17 cellular contexts compared by ENCODE assay signal in genomic region chr22:50280708-50281383, GRCh38. TPM values are rescaled to one million over a fixed set of nuclear protein-coding genes. Genes with fewer than 3 reads are reported as not detected.
DNase-seq lines count a peak whose midpoint lies in the region; ATAC-seq and TF ChIP-seq lines count a peak whose summit lies in the region.
"Had no signal": no experiment of that assay in that cellular context is flagged by ENCODE, and none has a peak within 500 bp of the region (broad histone marks: within the 10 kb centered on the region; RNA-seq: fewer than 3 reads in every experiment).

No MANE protein-coding gene starts in this region.

- H3K18ac ChIP-seq in IMR-90 (ENCODE audit: low read depth, low read length) (no peak overlapping the region), trophoblast cell (ENCODE audit: low read length) (no peak overlapping the region)

- H2BK20ac ChIP-seq in IMR-90 (ENCODE audit: low read depth, low read length) = no peak overlapping the region

- peaks cover 16% of the 10 kb centered on the region for H3K4me1 ChIP-seq in left ventricle myocardium inferior
- peaks cover 8% of the 10 kb centered on the region for H3K4me1 ChIP-seq in IMR-90 (ENCODE audit: control insufficient read depth, insufficient read depth, low read length)
- H3K4me1 ChIP-seq in body of pancreas = peaks cover 29% of the 10 kb centered on the region
- H3K4me1 ChIP-seq in trophoblast cell (ENCODE audit: control insufficient read depth in 1 of 2, insufficient read depth in 2 of 2, low read length in 2 of 2) = peaks cover 12 to 18% of the 10 kb centered on the region in 2 experiments
- H3K4me1 ChIP-seq in ovary (ENCODE audit: insufficient read depth) = no peaks in the 10 kb centered on the region

- dilution Hi-C loops in IMR-90 (cut with HindIII; ENCODE audit: low sequenced_read_pairs, unreplicated experiment) = no loop called here

- no peak for TF ChIP-seq RAD21 in IMR-90 (IDR thresholded peaks at IDR 0.05; ENCODE audit: low read length)

- no peak for TF ChIP-seq EP300 in ovary (IDR thresholded peaks at IDR 0.05)

- H2BK15ac ChIP-seq in IMR-90 (ENCODE audit: low read depth, low read length) = no peak overlapping the region

- H4K20me1 ChIP-seq in IMR-90 (ENCODE audit: insufficient read depth, low read length) = peaks cover 37% of the 10 kb centered on the region

- H3K27ac ChIP-seq in left ventricle myocardium inferior (replicated peaks) (peak overlapping the region; percentile 66), IMR-90 (ENCODE audit: insufficient read depth, low read length) (no peak overlapping the region), body of pancreas (peak overlapping the region in 3 of 4 donors; percentile 75 to 89 (median 85)), trophoblast cell (ENCODE audit: low read depth, low read length) (no peak overlapping the region), ovary (no peak overlapping the region)
- H3K27ac ChIP-seq: BLaER1 treated with 17β-estradiol and CSF1 and Interleukin-3, amounts not matched to agents 10 nM and 100 nM had no signal

- no peak overlapping the region for H3K9ac ChIP-seq in IMR-90 (ENCODE audit: low read depth, low read length)
- H3K9ac ChIP-seq in trophoblast cell (ENCODE audit: low read length) = no peak overlapping the region
- H3K9ac ChIP-seq: BLaER1 treated with 17β-estradiol and CSF1 and Interleukin-3, amounts not matched to agents 10 nM and 100 nM had no signal

- POLR2A ChIA-PET in IMR-90 (lab: Charles Lee; ENCODE audit: unreplicated experiment) = no interaction called here

- H3K36me3 ChIP-seq in left ventricle myocardium inferior (peaks cover 90% of the 10 kb centered on the region), IMR-90 (ENCODE audit: control insufficient read depth, insufficient read depth, low read length) (peaks cover 88% of the 10 kb centered on the region), body of pancreas (replicated peaks in 1 of 2; ENCODE audit: insufficient read depth in 1 of 2, low read depth in 2 of 2) (peaks cover 18 to 28% of the 10 kb centered on the region in 2 donors), trophoblast cell (ENCODE audit: control insufficient read depth in 1 of 2, insufficient read depth in 2 of 2, low read length in 2 of 2) (peaks cover 78 to 88% of the 10 kb centered on the region in 2 experiments), ovary (peaks cover 4% of the 10 kb centered on the region)

- H2BK120ac ChIP-seq in IMR-90 (ENCODE audit: low read depth, low read length) = no peak overlapping the region
- no peak overlapping the region for H2BK120ac ChIP-seq in trophoblast cell (ENCODE audit: insufficient read depth, low read length, poor library complexity)

- H3K4ac ChIP-seq in IMR-90 (ENCODE audit: low read depth, low read length) = no peak overlapping the region
- H3K4ac ChIP-seq in trophoblast cell (ENCODE audit: low read depth, low read length) = no peak overlapping the region

- H3K4me2 ChIP-seq in IMR-90 (ENCODE audit: low read depth, low read length) = no peak overlapping the region
- no peak overlapping the region for H3K4me2 ChIP-seq in trophoblast cell (ENCODE audit: low read length)
- H3K4me2 ChIP-seq: BLaER1 treated with 17β-estradiol and CSF1 and Interleukin-3, amounts not matched to agents 10 nM and 100 nM had no signal

- H2AK9ac ChIP-seq in IMR-90 (replicated peaks; ENCODE audit: low read depth, low read length, poor library complexity) = no peak overlapping the region

- intact Hi-C loops in left ventricle myocardium inferior (cut with micrococcal nuclease) (no loop called here), cardiac septum (cut with DNase I) (no loop called here), IMR-90 (cut with micrococcal nuclease) (no loop called here), body of pancreas (cut with DNase I) (no loop called here), ovary (cut with DNase I) (no loop called here)

- H2BK12ac ChIP-seq in trophoblast cell (ENCODE audit: low read length) = peak overlapping the region; percentile 9

- no peak overlapping the region for H3K23ac ChIP-seq in IMR-90 (ENCODE audit: low read depth, low read length)
- no peak overlapping the region for H3K23ac ChIP-seq in trophoblast cell (ENCODE audit: low read length)

- no peak for ATAC-seq in IMR-90 (ENCODE audit: low read depth)
- no peak for ATAC-seq in body of pancreas
- no peak for ATAC-seq in HG02571 (IDR thresholded peaks at IDR 0.05; ENCODE audit: unreplicated experiment)

- H3K27me3 ChIP-seq in left ventricle myocardium inferior (ENCODE audit: low read depth) (no peaks in the 10 kb centered on the region), IMR-90 (ENCODE audit: control insufficient read depth, insufficient read depth, low read length) (no peaks in the 10 kb centered on the region), body of pancreas (no peaks in the 10 kb centered on the region), trophoblast cell (ENCODE audit: insufficient read depth, low read length) (no peaks in the 10 kb centered on the region), ovary (no peaks in the 10 kb centered on the region)
- H3K27me3 ChIP-seq: BLaER1 treated with 17β-estradiol and CSF1 and Interleukin-3, amounts not matched to agents 10 nM and 100 nM had no signal

- TSS peak; percentile 69 for BruUV-seq in IMR-90 (replicated peaks; lab: Mats Ljungman, UMichigan)

- no peak overlapping the region for H4K12ac ChIP-seq in trophoblast cell (ENCODE audit: low read depth, low read length)

- 99% methylated on average over 15 of the region's 47 CpGs; no CpG with 5 or more reads in 1 of the 2 experiments for WGBS in IMR-90 (ENCODE audit: extremely low coverage in 2 of 2, insufficient read length in 1 of 2), 2 experiments
- WGBS in body of pancreas, 2 donors = 95 to 96% methylated on average over 31 to 35 of the region's 47 CpGs
- WGBS in trophoblast cell (ENCODE audit: extremely low coverage, insufficient coverage, insufficient read length) = no CpG with 5 or more reads among the region's 47 CpGs
- WGBS in ovary, 3 donors = 89 to 94% (median 90%) methylated on average over 47 of the region's 47 CpGs

- no peak overlapping the region for H2AK5ac ChIP-seq in IMR-90 (ENCODE audit: low read depth, low read length)
- H2AK5ac ChIP-seq in trophoblast cell (ENCODE audit: low read length) = no peak overlapping the region

- DNase-seq in left ventricle myocardium inferior (no peak), cardiac septum (ENCODE audit: low spot score) (no peak), IMR-90 (no peak), body of pancreas (no peak), trophoblast cell (no peak), NCI-H2107 treated with DMSO at 0.1 percent for 48 hours (lab: John Stamatoyannopoulos, UW; ENCODE audit: unreplicated experiment) (no peak), ovary (no peak)
- DNase-seq: 8988T; ACHN; CD4-positive, CD25-positive, alpha-beta regulatory T cell; DMS153; DMS79 treated with DMSO at 0.1 percent for 48 hours; EL; GDM1; HCEC 1CT had no signal

- H3K56ac ChIP-seq in IMR-90 (ENCODE audit: extremely low read depth, insufficient read depth, low read length) = no peak overlapping the region

- H3K9me3 ChIP-seq in left ventricle myocardium inferior (replicated peaks) (no peaks in the 10 kb centered on the region), IMR-90 (ENCODE audit: control insufficient read depth, insufficient read depth, low read length) (no peaks in the 10 kb centered on the region), body of pancreas (no peaks in the 10 kb centered on the region), trophoblast cell (ENCODE audit: insufficient read depth, low read depth, low read length) (peaks cover 4% of the 10 kb centered on the region), ovary (no peaks in the 10 kb centered on the region)

- H3K4me3 ChIP-seq in left ventricle myocardium inferior (no peak overlapping the region), IMR-90 (ENCODE audit: insufficient read depth, low read depth, low read length) (no peak overlapping the region), body of pancreas (no peak overlapping the region), trophoblast cell (ENCODE audit: low read depth, low read length) (no peak overlapping the region), ovary (no peak overlapping the region)
- H3K4me3 ChIP-seq: BLaER1 treated with 17β-estradiol and CSF1 and Interleukin-3, amounts not matched to agents 10 nM and 100 nM had no signal

- H4K91ac ChIP-seq in IMR-90 (ENCODE audit: insufficient read depth, low read depth, low read length) (no peak overlapping the region), trophoblast cell (ENCODE audit: low read depth, low read length) (peak overlapping the region; percentile 98)

- H2AFZ ChIP-seq in IMR-90 (replicated peaks; ENCODE audit: low read length, poor library complexity) (no peak overlapping the region), trophoblast cell (ENCODE audit: insufficient read depth, low read length, poor library complexity) (no peak overlapping the region)

- H2BK5ac ChIP-seq in IMR-90 (ENCODE audit: low read depth, low read length, poor library complexity, severe bottlenecking) = no peak overlapping the region
- no peak overlapping the region for H2BK5ac ChIP-seq in trophoblast cell (ENCODE audit: low read depth, low read length, poor library complexity)

- H4K8ac ChIP-seq in IMR-90 (ENCODE audit: low read depth in 2 of 2, low read length in 2 of 2) (no peak overlapping the region), trophoblast cell (ENCODE audit: low read depth, low read length) (no peak overlapping the region)

- no peaks in the 10 kb centered on the region for H3K9me1 ChIP-seq in IMR-90 (ENCODE audit: insufficient read depth, low read length)

- H3K79me1 ChIP-seq in IMR-90 (ENCODE audit: low read depth in 1 of 2, low read length in 2 of 2) (peaks cover 11 to 38% of the 10 kb centered on the region in 2 experiments; a peak in 3 of 4 replicates), trophoblast cell (ENCODE audit: low read length) (peaks cover 15% of the 10 kb centered on the region)

- CTCF ChIA-PET in IMR-90 (lab: Yijun Ruan, JAX) = no interaction called here

- H3K14ac ChIP-seq in IMR-90 (replicated peaks; ENCODE audit: low read depth, low read length) (no peak overlapping the region), trophoblast cell (ENCODE audit: low read length) (no peak overlapping the region)

- no peak overlapping the region for H4K5ac ChIP-seq in IMR-90 (ENCODE audit: low read depth, low read length)

- TF ChIP-seq POLR2A in IMR-90 (IDR thresholded peaks at IDR 0.05; ENCODE audit: low read depth, low read length) (no peak), body of pancreas (IDR thresholded peaks at IDR 0.05) (no peak), ovary (IDR thresholded peaks at IDR 0.05) (no peak)

- H3K79me2 ChIP-seq in trophoblast cell (ENCODE audit: control insufficient read depth, insufficient read depth, low read length, poor library complexity) = peaks cover 10% of the 10 kb centered on the region

- TF ChIP-seq CTCF in left ventricle myocardium inferior (IDR thresholded peaks at IDR 0.05; ENCODE audit: borderline replicate concordance) (no peak), IMR-90 (conservative IDR thresholded peaks at IDR 0.05; ENCODE audit: low read depth, low read length) (no peak), body of pancreas (IDR thresholded peaks at IDR 0.05) (no peak), ovary (IDR thresholded peaks at IDR 0.05) (no peak)

- in situ Hi-C loops in IMR-90 (cut with MboI; ENCODE audit: low sequenced_read_pairs) = no loop called here

RNA-seq across cellular contexts. Expression of gene MAPK11, which starts 10.7 kb away (rescaled TPM):
- 7.8 TPM for total RNA-seq in left ventricle myocardium inferior
- 11.7 TPM for total RNA-seq in cardiac septum
- total RNA-seq in IMR-90 (2012; rRNA removed) = 7.5 and 8.1 TPM in 2 replicates
- 14.4 and 16.6 TPM in 2 replicates for polyA plus RNA-seq in IMR-90 (2012; rRNA removed)
- polyA plus RNA-seq in IMR-90 (2012; cell fraction: cytosol; rRNA removed) = 11.1 and 14.2 TPM in 2 replicates
- 42.0 and 90.5 TPM in 2 replicates for polyA plus RNA-seq in IMR-90 (2012; cell fraction: nucleus; rRNA removed; ENCODE audit: low replicate concordance)
- total RNA-seq in body of pancreas = 1 to 10 TPM; 3.0 to 3.6 TPM
- 0.15 and 0.29 TPM in 2 replicates for polyA plus RNA-seq in trophoblast cell (2013)
- total RNA-seq in ovary = 10 to 100 TPM in 4 of 7 donors, 1 to 10 TPM in 3; 2.0 to 31.6 (median 12.0) TPM
- polyA plus RNA-seq in ovary = 10 to 100 TPM in 1 of 2 donors, under 1 TPM in 1; 0.92 to 13.0 TPM

RNA-seq across cellular contexts. Expression of gene MAPK12, which starts 19.4 kb away (rescaled TPM):
- total RNA-seq in left ventricle myocardium inferior (17.2 TPM), cardiac septum (32.5 TPM), IMR-90 (2012; rRNA removed) (35.6 and 41.0 TPM in 2 replicates), body of pancreas (1 to 10 TPM; 3.9 to 4.6 TPM), ovary (10 to 100 TPM in 6 of 7 donors, 1 to 10 TPM in 1; 7.9 to 35.3 (median 23.3) TPM)
- polyA plus RNA-seq in IMR-90 (2012; rRNA removed) (56.3 and 59.9 TPM in 2 replicates), ovary (10 to 100 TPM in 1 of 2 donors, under 1 TPM in 1; 0.87 to 26.5 TPM)
- 42.8 and 49.5 TPM in 2 replicates for polyA plus RNA-seq in IMR-90 (2012; cell fraction: cytosol; rRNA removed)
- 269 and 452 TPM in 2 replicates for polyA plus RNA-seq in IMR-90 (2012; cell fraction: nucleus; rRNA removed; ENCODE audit: low replicate concordance)
- polyA plus RNA-seq in trophoblast cell (2013) = 2.5 and 2.7 TPM in 2 replicates

RNA-seq across cellular contexts. Expression of gene PLXNB2, which starts 26.6 kb away (rescaled TPM):
- total RNA-seq in left ventricle myocardium inferior (50.2 TPM), cardiac septum (85.7 TPM), IMR-90 (2012; rRNA removed) (73.1 and 84.7 TPM in 2 replicates), body of pancreas (100 to 1,000 TPM; 113 to 140 TPM), ovary (100 to 1,000 TPM; 121 to 274 (median 229) TPM)
- polyA plus RNA-seq in IMR-90 (2012; rRNA removed) (202 and 220 TPM in 2 replicates), ovary (100 to 1,000 TPM in 1 of 2 donors, 10 to 100 TPM in 1; 26.5 to 135 TPM)
- 120 and 220 TPM in 2 replicates for polyA plus RNA-seq in IMR-90 (2012; cell fraction: cytosol; rRNA removed)
- 452 and 943 TPM in 2 replicates for polyA plus RNA-seq in IMR-90 (2012; cell fraction: nucleus; rRNA removed; ENCODE audit: low replicate concordance)
- 61.9 and 66.1 TPM in 2 replicates for polyA plus RNA-seq in trophoblast cell (2013)

RNA-seq across cellular contexts. Expression of gene HDAC10, which starts 29.8 kb away (rescaled TPM):
- total RNA-seq in left ventricle myocardium inferior (13.6 TPM), cardiac septum (13.1 TPM), IMR-90 (2012; rRNA removed) (3.6 and 3.9 TPM in 2 replicates), body of pancreas (100 to 1,000 TPM in 1 of 2 donors, 10 to 100 TPM in 1; 31.9 to 128 TPM), ovary (10 to 100 TPM; 24.9 to 44.6 (median 41.1) TPM)
- polyA plus RNA-seq in IMR-90 (2012; rRNA removed) (35.2 and 35.7 TPM in 2 replicates), ovary (10 to 100 TPM in 1 of 2 donors, 1 to 10 TPM in 1; 2.3 to 33.2 TPM)
- 18.7 and 22.6 TPM in 2 replicates for polyA plus RNA-seq in IMR-90 (2012; cell fraction: cytosol; rRNA removed)
- polyA plus RNA-seq in IMR-90 (2012; cell fraction: nucleus; rRNA removed; ENCODE audit: low replicate concordance) = 264 and 926 TPM in 2 replicates
- 16.1 TPM in 2 replicates for polyA plus RNA-seq in trophoblast cell (2013)

RNA-seq across cellular contexts. Expression of gene TUBGCP6, which starts 36.0 kb away (rescaled TPM):
- 18.3 TPM for total RNA-seq in left ventricle myocardium inferior
- total RNA-seq in cardiac septum = 22.8 TPM
- 10.0 and 10.8 TPM in 2 replicates for total RNA-seq in IMR-90 (2012; rRNA removed)
- polyA plus RNA-seq in IMR-90 (2012; rRNA removed) = 28.6 and 30.9 TPM in 2 replicates
- polyA plus RNA-seq in IMR-90 (2012; cell fraction: cytosol; rRNA removed) = 7.5 and 13.6 TPM in 2 replicates
- polyA plus RNA-seq in IMR-90 (2012; cell fraction: nucleus; rRNA removed; ENCODE audit: low replicate concordance) = 185 and 466 TPM in 2 replicates
- total RNA-seq in body of pancreas = 100 to 1,000 TPM in 1 of 2 donors, 10 to 100 TPM in 1; 61.2 to 121 TPM
- 9.8 and 10.1 TPM in 2 replicates for polyA plus RNA-seq in trophoblast cell (2013)
- 10 to 100 TPM; 35.9 to 52.2 (median 40.8) TPM for total RNA-seq in ovary
- 10 to 100 TPM in 1 of 2 donors, 1 to 10 TPM in 1; 7.5 to 42.6 TPM for polyA plus RNA-seq in ovary

Comparison
In these comparisons a context has a peak if more than half of its experiments do, and no peak if none do; other contexts are left out.
1. H3K27ac ChIP-seq: peak in left ventricle myocardium inferior (single experiment) and body of pancreas (3 of 4); none in IMR-90 (single experiment), trophoblast cell (single experiment) and ovary (0 of 2).